In the genomic region with DNA sequence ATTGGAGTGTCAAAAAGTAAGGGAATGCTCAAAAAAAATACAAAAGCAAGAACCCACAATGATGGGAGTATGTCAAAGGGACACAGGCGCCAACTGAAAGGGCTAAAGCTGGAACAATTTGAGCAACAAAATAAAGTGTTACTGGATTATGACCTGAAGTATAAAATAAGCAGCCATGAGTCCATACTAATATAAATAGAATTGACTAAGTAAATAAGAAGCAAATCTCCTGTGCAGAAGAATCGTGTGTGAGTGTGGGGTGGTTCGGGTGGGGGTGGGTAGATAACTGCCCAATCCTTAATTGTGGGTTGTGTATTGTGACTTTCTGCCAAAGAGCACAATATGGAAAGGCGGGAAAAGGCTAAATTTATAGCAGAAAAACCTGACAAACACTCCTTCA, we compare ENCODE assay signal across 23 cellular contexts.
"Had no signal": no experiment of that assay in that cellular context is flagged by ENCODE, and none has a peak within 500 bp of the region (broad histone marks: within the 10 kb centered on the region; RNA-seq: fewer than 3 reads in every experiment).

No MANE protein-coding gene starts in this region.

- H3K27ac ChIP-seq: RWPE1 had no signal

- DNase-seq: IMR-90, Karpas-422, KG1, MG63, NCI-H1092, NCI-H1105 treated with DMSO at 0.1 percent for 48 hours, NCI-H1417 treated with DMSO at 0.1 percent for 48 hours, NCI-H146, NCI-H1694 treated with DMSO at 0.1 percent for 48 hours, NCI-H1930, NCI-H2081, NCI-H2107, NCI-H2227 treated with DMSO at 0.1 percent for 48 hours, NCI-H524, NCI-H526 treated with DMSO at 0.1 percent for 48 hours, NCI-H748 treated with DMSO at 0.1 percent for 48 hours, PC-3, SHP77, SK-N-SH, SW 1271 had no signal

- ATAC-seq: HepG2, Panc1, PC-3 had no signal

- H3K4me3 ChIP-seq: MG63 had no signal

- H3K9me2 ChIP-seq: SK-N-SH had no signal

- H3K9ac ChIP-seq: SK-N-SH had no signal

- H3K27me3 ChIP-seq: MG63 had no signal

- H3K4me2 ChIP-seq: SK-N-SH had no signal
